In genomic region chr11:28105869-28106268, GRCh38 we compare ENCODE assay signal across 13 cellular contexts. TPM values are rescaled to one million over a fixed set of nuclear protein-coding genes. Genes with fewer than 3 reads are reported as not detected.
DNase-seq lines count a peak whose midpoint lies in the region; ATAC-seq and TF ChIP-seq lines count a peak whose summit lies in the region.
"Had no signal": no experiment of that assay in that cellular context is flagged by ENCODE, and none has a peak within 500 bp of the region (broad histone marks: within the 10 kb centered on the region; RNA-seq: fewer than 3 reads in every experiment).

No MANE protein-coding gene starts in this region.

- H3K4me1 ChIP-seq in HUES64 (ENCODE audit: insufficient read depth, low read length), result peaks cover 22% of the 10 kb centered on the region
- peaks cover 3% of the 10 kb centered on the region for H3K4me1 ChIP-seq in effector memory CD4-positive, alpha-beta T cell (ENCODE audit: control insufficient read depth, insufficient read depth, low read length, poor library complexity, severe bottlenecking)

- CTCF ChIA-PET in activated CD4-positive, alpha-beta memory T cell treated with anti-CD3 and anti-CD28 coated beads, Interleukin-2, amount 10 ng/mL, durations not matched to agents 7 days and 5 days (lab: Charles Lee), result interaction anchor here (0.7 kb wide), 1 partner anchor 303 kb away, joined by 3 read pairs; no protein-coding TSS in a partner anchor

- peak overlapping the region; percentile 91; the same call in 1 of the 2 replicates for H3K4me3 ChIP-seq in HUES64 (ENCODE audit: low read length)
- no peak overlapping the region for H3K4me3 ChIP-seq in effector memory CD4-positive, alpha-beta T cell (ENCODE audit: insufficient read depth, low read depth, low read length, poor library complexity, severe bottlenecking)

- intact Hi-C loops in natural killer cell (cut with micrococcal nuclease), result no loop called here

- no peaks in the 10 kb centered on the region for H3K27me3 ChIP-seq in HUES64 (ENCODE audit: insufficient read depth, low read length)
- H3K27me3 ChIP-seq in effector memory CD4-positive, alpha-beta T cell (replicated peaks; ENCODE audit: control insufficient read depth, insufficient read depth, low read length, poor library complexity, severe bottlenecking), result no peaks in the 10 kb centered on the region
- H3K27me3 ChIP-seq: spleen had no signal

- H3K9me3 Mint-ChIP-seq in activated CD4-positive, alpha-beta memory T cell treated with anti-CD3 and anti-CD28 coated beads, Interleukin-2, amount 10 ng/mL, durations not matched to agents 7 days and 5 days, result no peaks in the 10 kb centered on the region
- H3K9me3 Mint-ChIP-seq in natural killer cell, result no peaks in the 10 kb centered on the region

- peaks cover 50% of the 10 kb centered on the region for H3K4me1 Mint-ChIP-seq in activated CD4-positive, alpha-beta memory T cell treated with anti-CD3 and anti-CD28 coated beads, Interleukin-2, amount 10 ng/mL, durations not matched to agents 7 days and 5 days
- H3K4me1 Mint-ChIP-seq in natural killer cell, result peaks cover 36 to 39% of the 10 kb centered on the region in 2 donors

- WGBS in HUES64, result 96% methylated on average over 2 of the region's 5 CpGs

- peaks cover 27% of the 10 kb centered on the region for H3K36me3 Mint-ChIP-seq in activated CD4-positive, alpha-beta memory T cell treated with anti-CD3 and anti-CD28 coated beads, Interleukin-2, amount 10 ng/mL, durations not matched to agents 7 days and 5 days (ENCODE audit: low read depth)
- no peaks in the 10 kb centered on the region for H3K36me3 Mint-ChIP-seq in natural killer cell

- no peaks in the 10 kb centered on the region for H3K9me3 ChIP-seq in HUES64 (ENCODE audit: insufficient read depth, low read depth, low read length)
- H3K9me3 ChIP-seq in effector memory CD4-positive, alpha-beta T cell (ENCODE audit: control insufficient read depth, low read length), result no peaks in the 10 kb centered on the region
- H3K9me3 ChIP-seq: spleen had no signal

- POLR2A ChIA-PET in activated CD4-positive, alpha-beta memory T cell treated with anti-CD3 and anti-CD28 coated beads, Interleukin-2, amount 10 ng/mL, durations not matched to agents 7 days and 5 days (lab: Charles Lee), result interaction anchor here (0.6 kb wide), 1 partner anchor 133 kb away, joined by 3 read pairs; no protein-coding TSS in a partner anchor

- H3K27ac Mint-ChIP-seq in activated CD4-positive, alpha-beta memory T cell treated with anti-CD3 and anti-CD28 coated beads, Interleukin-2, amount 10 ng/mL, durations not matched to agents 7 days and 5 days, result peak overlapping the region; percentile 77
- peak overlapping the region; percentile 70 to 73 for H3K27ac Mint-ChIP-seq in natural killer cell

- H3K36me3 ChIP-seq in HUES64 (ENCODE audit: insufficient read depth, low read length), result no peaks in the 10 kb centered on the region
- H3K36me3 ChIP-seq in effector memory CD4-positive, alpha-beta T cell (ENCODE audit: control insufficient read depth, insufficient read depth, low read length), result no peaks in the 10 kb centered on the region
- H3K36me3 ChIP-seq: spleen had no signal

- DNase-seq in NCI-H2196 (lab: John Stamatoyannopoulos, UW; ENCODE audit: unreplicated experiment) (peak; percentile 30), NCI-H2196 treated with DMSO at 0.1 percent for 48 hours (lab: John Stamatoyannopoulos, UW; ENCODE audit: unreplicated experiment) (no peak), natural killer cell (no peak)
- no peak for DNase-seq in activated CD4-positive, alpha-beta memory T cell treated with anti-CD3 and anti-CD28 coated beads, Interleukin-2, amount 10 ng/mL, durations not matched to agents 7 days and 5 days
- no peak for DNase-seq in activated CD4-positive, CD25-positive, alpha-beta regulatory T cell treated with anti-CD3 and anti-CD28 coated beads, Interleukin-2, amount 50 U/mL, for 72 hours
- no peak for DNase-seq in effector memory CD4-positive, alpha-beta T cell
- DNase-seq: caudate nucleus; NCI-H1417 treated with DMSO at 0.1 percent for 48 hours; SHP77 treated with DMSO at 0.1 percent for 48 hours; stimulated activated naive CD4-positive, alpha-beta T cell had no signal

- H3K4me3 Mint-ChIP-seq in activated CD4-positive, alpha-beta memory T cell treated with anti-CD3 and anti-CD28 coated beads, Interleukin-2, amount 10 ng/mL, durations not matched to agents 7 days and 5 days, result peak overlapping the region; percentile 98
- peak overlapping the region; percentile 45 for H3K4me3 Mint-ChIP-seq in natural killer cell

- no peak for ATAC-seq in natural killer cell
- ATAC-seq in HG03469 (IDR thresholded peaks at IDR 0.05; ENCODE audit: unreplicated experiment), result no peak

- H3K27me3 Mint-ChIP-seq in activated CD4-positive, alpha-beta memory T cell treated with anti-CD3 and anti-CD28 coated beads, Interleukin-2, amount 10 ng/mL, durations not matched to agents 7 days and 5 days, result no peaks in the 10 kb centered on the region
- H3K27me3 Mint-ChIP-seq in natural killer cell (ENCODE audit: low read depth in 2 of 2), result no peaks in the 10 kb centered on the region

- H3K27ac ChIP-seq in HUES64 (ENCODE audit: low read depth, low read length), result no peak overlapping the region
- no peak overlapping the region for H3K27ac ChIP-seq in effector memory CD4-positive, alpha-beta T cell (ENCODE audit: insufficient read depth, low read length, poor library complexity, severe bottlenecking)
- H3K27ac ChIP-seq: spleen had no signal

- TF ChIP-seq CTCF in natural killer cell (IDR thresholded peaks at IDR 0.05), result no peak

- no peak overlapping the region for H3K9ac ChIP-seq in HUES64 (ENCODE audit: low read depth, low read length)

RNA-seq across cellular contexts. Expression of gene KIF18A, which starts 2.1 kb away (rescaled TPM):
- 18.0 TPM for polyA plus RNA-seq in HUES64 (2013, experiment 1 of 2)
- 19.1 TPM for polyA plus RNA-seq in HUES64 (2013, experiment 2 of 2)
- total RNA-seq in activated CD4-positive, alpha-beta memory T cell treated with anti-CD3 and anti-CD28 coated beads, Interleukin-2, amount 10 ng/mL, durations not matched to agents 7 days and 5 days, result 10 to 100 TPM; 26.0 to 26.7 TPM
- 1 to 10 TPM; 3.7 to 6.9 (median 5.5) TPM for total RNA-seq in natural killer cell

RNA-seq across cellular contexts. Expression of gene METTL15, which starts 2.3 kb away (rescaled TPM):
- 7.8 TPM for polyA plus RNA-seq in HUES64 (2013, experiment 1 of 2)
- 10.2 TPM for polyA plus RNA-seq in HUES64 (2013, experiment 2 of 2)
- total RNA-seq in activated CD4-positive, alpha-beta memory T cell treated with anti-CD3 and anti-CD28 coated beads, Interleukin-2, amount 10 ng/mL, durations not matched to agents 7 days and 5 days, result 10 to 100 TPM; 12.3 to 12.4 TPM
- total RNA-seq in natural killer cell, result 10 to 100 TPM in 1 of 3 donors, 1 to 10 TPM in 2; 7.4 to 12.1 (median 9.1) TPM
